Comparison of ENCODE assay signal across 15 cellular contexts in the genomic region with DNA sequence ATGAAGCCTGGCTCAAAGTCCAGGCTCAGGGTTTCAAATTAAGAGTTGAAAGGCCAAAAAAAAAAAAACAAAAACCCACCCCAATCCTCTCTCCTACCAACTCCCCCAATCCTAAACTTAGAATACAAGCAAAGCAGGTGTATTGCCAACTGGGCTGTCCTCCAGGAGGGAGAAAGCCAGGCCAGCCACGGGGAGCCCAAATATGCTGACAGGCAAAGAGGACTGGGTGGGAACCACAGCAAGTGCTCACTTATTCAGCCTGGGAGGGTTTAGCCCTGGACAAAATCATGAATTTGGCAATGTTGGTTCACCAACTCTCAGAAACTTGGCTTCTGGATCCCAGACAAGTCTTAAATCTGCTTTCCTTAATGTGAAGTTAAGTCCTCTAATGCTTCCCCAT. TPM values are rescaled to one million over a fixed set of nuclear protein-coding genes. Genes with fewer than 3 reads are reported as not detected.
A peak's percentile ranks its signal among the peaks of the same experiment; 100 is the strongest.
DNase-seq lines count a peak whose midpoint lies in the region; ATAC-seq and TF ChIP-seq lines count a peak whose summit lies in the region.
"Had no signal": no experiment of that assay in that cellular context is flagged by ENCODE, and none has a peak within 500 bp of the region (broad histone marks: within the 10 kb centered on the region; RNA-seq: fewer than 3 reads in every experiment).

No MANE protein-coding gene starts in this region.

- H3K27me3 ChIP-seq in mammary epithelial cell (ENCODE audit: insufficient read depth, low read length) (no peaks in the 10 kb centered on the region), breast epithelium (no peaks in the 10 kb centered on the region), left ventricle myocardium inferior (ENCODE audit: low read depth) (peaks cover 21% of the 10 kb centered on the region)
- H3K27me3 ChIP-seq: BLaER1 treated with 17β-estradiol and CSF1 and Interleukin-3, amounts not matched to agents 10 nM and 100 nM had no signal

- H3K9me3 ChIP-seq in mammary epithelial cell (replicated peaks; ENCODE audit: insufficient read depth, low read length) (no peaks in the 10 kb centered on the region), breast epithelium (no peaks in the 10 kb centered on the region), left ventricle myocardium inferior (replicated peaks) (no peaks in the 10 kb centered on the region)
- H3K9me3 ChIP-seq: BLaER1 treated with 17β-estradiol and CSF1 and Interleukin-3, amounts not matched to agents 10 nM and 100 nM had no signal

- no peaks in the 10 kb centered on the region for H3K36me3 ChIP-seq in mammary epithelial cell (ENCODE audit: insufficient read depth, low read length)
- H3K36me3 ChIP-seq in breast epithelium: no peaks in the 10 kb centered on the region
- H3K36me3 ChIP-seq in left ventricle myocardium inferior: no peaks in the 10 kb centered on the region
- H3K36me3 ChIP-seq: BLaER1 treated with 17β-estradiol and CSF1 and Interleukin-3, amounts not matched to agents 10 nM and 100 nM had no signal

- POLR2A ChIA-PET in HEK293T (lab: Yijun Ruan, JAX): no interaction called here
- POLR2A ChIA-PET in RWPE1 (lab: Yijun Ruan, JAX; ENCODE audit: low non-redundant PET): no interaction called here

- dilution Hi-C loops in mammary epithelial cell (cut with HindIII; ENCODE audit: low sequenced_read_pairs): loop anchor here (25.0 kb wide), 1 partner anchor 179 kb away; a partner anchor contains a TSS

- H3K79me2 ChIP-seq in mammary epithelial cell (ENCODE audit: insufficient read depth, low read length): no peaks in the 10 kb centered on the region

- ATAC-seq in GM21529 (IDR thresholded peaks at IDR 0.05; ENCODE audit: unreplicated experiment) (no peak), GM18520 (IDR thresholded peaks at IDR 0.05; ENCODE audit: unreplicated experiment) (no peak)

- TF ChIP-seq POLR2A in breast epithelium (IDR thresholded peaks at IDR 0.05): no peak

- no TSS peak for BruUV-seq in mammary epithelial cell (replicated peaks; lab: Mats Ljungman, UMichigan)

- intact Hi-C loops in mammary epithelial cell (cut with micrococcal nuclease): no loop called here
- intact Hi-C loops in breast epithelium (cut with DNase I; ENCODE audit: low total_unique reads): no loop called here
- intact Hi-C loops in left ventricle myocardium inferior (cut with micrococcal nuclease): loop anchor here (10.0 kb wide), 1 partner anchor 421 kb away; no protein-coding TSS in a partner anchor

- H4K20me1 ChIP-seq in mammary epithelial cell (ENCODE audit: insufficient read depth, low read length): no peaks in the 10 kb centered on the region
- H4K20me1 ChIP-seq: BLaER1 treated with 17β-estradiol and CSF1 and Interleukin-3, amounts not matched to agents 10 nM and 100 nM had no signal

- no peak overlapping the region for H3K4me2 ChIP-seq in mammary epithelial cell (ENCODE audit: insufficient read depth, low read depth, low read length)
- H3K4me2 ChIP-seq: BLaER1 treated with 17β-estradiol and CSF1 and Interleukin-3, amounts not matched to agents 10 nM and 100 nM had no signal

- CTCF ChIA-PET in mammary epithelial cell (lab: Charles Lee; ENCODE audit: low non-redundant PET) (no interaction called here), HEK293T (lab: Yijun Ruan, JAX) (interaction anchor here (1.2 kb wide), 2 partner anchors 9 kb away, joined by 3 to 5 read pairs; no protein-coding TSS in a partner anchor), RWPE1 (lab: Yijun Ruan, JAX) (no interaction called here)

- H3K4me1 ChIP-seq in mammary epithelial cell (ENCODE audit: insufficient read depth, low read length) (peaks cover 28% of the 10 kb centered on the region), breast epithelium (no peaks in the 10 kb centered on the region), left ventricle myocardium inferior (no peaks in the 10 kb centered on the region)

- no peak for TF ChIP-seq CTCF in mammary epithelial cell (conservative IDR thresholded peaks at IDR 0.05 in 1 of 2, IDR thresholded peaks at IDR 0.05 in 1 of 2; ENCODE audit: extremely low read depth in 1 of 2, insufficient read depth in 1 of 2, low read depth in 1 of 2, low read length in 2 of 2)
- no peak for TF ChIP-seq CTCF in breast epithelium (IDR thresholded peaks at IDR 0.05)
- no peak for TF ChIP-seq CTCF in left ventricle myocardium inferior (IDR thresholded peaks at IDR 0.05; ENCODE audit: borderline replicate concordance)
- no peak for TF ChIP-seq CTCF in RWPE1 (conservative IDR thresholded peaks at IDR 0.05; ENCODE audit: low read depth)

- DNase-seq in mammary epithelial cell: no peak
- no peak for DNase-seq in breast epithelium (ENCODE audit: low spot score in 2 of 2)
- DNase-seq in HEK293T (ENCODE audit: extremely low spot score): peak; percentile 1
- DNase-seq in left ventricle myocardium inferior: peak; percentile 22
- peak; percentile 59 for DNase-seq in myocyte (ENCODE audit: low read depth)
- DNase-seq in RWPE1 (ENCODE audit: low spot score): no peak
- DNase-seq: 8988T; CD4-positive, alpha-beta T cell; DMS79; HCEC 1CT had no signal

- H3K9ac ChIP-seq in mammary epithelial cell (ENCODE audit: insufficient read depth, low read length): no peak overlapping the region
- H3K9ac ChIP-seq: BLaER1 treated with 17β-estradiol and CSF1 and Interleukin-3, amounts not matched to agents 10 nM and 100 nM had no signal

- H3K4me3 ChIP-seq in mammary epithelial cell (replicated peaks in 1 of 3; ENCODE audit: insufficient read depth in 1 of 3, low read depth in 2 of 3, low read length in 3 of 3) (no peak overlapping the region), breast epithelium (no peak overlapping the region), left ventricle myocardium inferior (no peak overlapping the region)
- H3K4me3 ChIP-seq: BLaER1 treated with 17β-estradiol and CSF1 and Interleukin-3, amounts not matched to agents 10 nM and 100 nM had no signal

- H3K27ac ChIP-seq in mammary epithelial cell (ENCODE audit: insufficient read depth, low read depth, low read length) (no peak overlapping the region), breast epithelium (no peak overlapping the region), left ventricle myocardium inferior (replicated peaks) (no peak overlapping the region), RWPE1 (no peak overlapping the region)
- H3K27ac ChIP-seq: BLaER1 treated with 17β-estradiol and CSF1 and Interleukin-3, amounts not matched to agents 10 nM and 100 nM; HL-60 had no signal

- in situ Hi-C loops in mammary epithelial cell (cut with MboI; ENCODE audit: low sequenced_read_pairs in 2 of 2): loop anchor here in 1 of 2 donors (10.0 kb wide), 1 partner anchor 171 kb away; no protein-coding TSS in a partner anchor

- H2AFZ ChIP-seq in mammary epithelial cell (ENCODE audit: low read depth, low read length): peak overlapping the region; percentile 20

- WGBS in mammary epithelial cell (ENCODE audit: low coverage, missing lambda C conversion rate): 9% methylated on average over 1 of the region's 1 CpG

TF ChIP-seq in HEK293T, 16 proteins besides CTCF, POLR2A, EP300 and RAD21:
- TF ChIP-seq BHLHE40 (IDR thresholded peaks at IDR 0.05; ENCODE audit: borderline replicate concordance) (no peak), SP1 (IDR thresholded peaks at IDR 0.05) (no peak), FOXA1 (IDR thresholded peaks at IDR 0.05) (no peak), FOXK2 (IDR thresholded peaks at IDR 0.05) (no peak), NFRKB (IDR thresholded peaks at IDR 0.05) (no peak), HDGF (IDR thresholded peaks at IDR 0.05; ENCODE audit: borderline replicate concordance) (no peak), ELF4 (IDR thresholded peaks at IDR 0.05) (no peak), TARDBP (IDR thresholded peaks at IDR 0.05) (no peak), L3MBTL2 (conservative IDR thresholded peaks at IDR 0.05) (no peak), LEF1 (IDR thresholded peaks at IDR 0.05; ENCODE audit: borderline replicate concordance) (no peak), FOXM1 (IDR thresholded peaks at IDR 0.05; ENCODE audit: borderline replicate concordance) (no peak), CTBP1 (IDR thresholded peaks at IDR 0.05; ENCODE audit: borderline replicate concordance) (no peak), ZNF384 (IDR thresholded peaks at IDR 0.05) (no peak), ARNT (IDR thresholded peaks at IDR 0.05) (no peak)

RNA-seq across cellular contexts. Expression of a gene that starts 36.5 kb away (rescaled TPM):
- total RNA-seq in mammary epithelial cell: not detected
- not detected for polyA plus RNA-seq in mammary epithelial cell
- polyA minus RNA-seq in mammary epithelial cell: not detected
- not detected for total RNA-seq in breast epithelium
- total RNA-seq in left ventricle myocardium inferior: not detected
- not detected in 2 replicates for total RNA-seq in myocyte
- not detected for polyA plus RNA-seq in myocyte (2012)
- total RNA-seq: CD4-positive, alpha-beta T cell; H4 had no signal

RNA-seq across cellular contexts. Expression of a gene that starts 45.0 kb away (rescaled TPM):
- total RNA-seq in mammary epithelial cell (under 1 TPM in 1 of 2 donors, not detected in 1; under 0.01 TPM), breast epithelium (not detected), left ventricle myocardium inferior (0.19 TPM), myocyte (0.11 TPM in 1 of 2 replicates, not detected in the other)
- not detected for polyA plus RNA-seq in mammary epithelial cell
- polyA minus RNA-seq in mammary epithelial cell: not detected
- not detected for polyA plus RNA-seq in myocyte (2012)
- total RNA-seq: CD4-positive, alpha-beta T cell; H4 had no signal

RNA-seq across cellular contexts. Expression of a gene that starts 58.2 kb away (rescaled TPM):
- not detected for total RNA-seq in mammary epithelial cell
- polyA plus RNA-seq in mammary epithelial cell: not detected
- polyA minus RNA-seq in mammary epithelial cell: not detected
- not detected for total RNA-seq in breast epithelium
- not detected for total RNA-seq in left ventricle myocardium inferior
- not detected in 2 replicates for total RNA-seq in myocyte
- polyA plus RNA-seq in myocyte (2012): 0.10 TPM
- total RNA-seq: CD4-positive, alpha-beta T cell; H4 had no signal

Comparison
In these comparisons a context has a peak if more than half of its experiments do, and no peak if none do; other contexts are left out.
1. DNase-seq: peak in HEK293T (single experiment), left ventricle myocardium inferior (single experiment) and myocyte (single experiment); none in mammary epithelial cell (single experiment), breast epithelium (0 of 2) and RWPE1 (single experiment).